ENCODE assay signal across 22 cellular contexts in genomic region chr2:207845202-207845864, GRCh38.
A peak's percentile ranks its signal among the peaks of the same experiment; 100 is the strongest.
DNase-seq lines count a peak whose midpoint lies in the region; ATAC-seq and TF ChIP-seq lines count a peak whose summit lies in the region.
"Had no signal": no experiment of that assay in that cellular context is flagged by ENCODE, and none has a peak within 500 bp of the region (broad histone marks: within the 10 kb centered on the region; RNA-seq: fewer than 3 reads in every experiment).

No MANE protein-coding gene starts in this region.

- no peak overlapping the region for H3K4me3 ChIP-seq in left lung
- H3K4me3 ChIP-seq: GM23248, spleen, tibial artery had no signal

- ATAC-seq in stimulated activated naive CD8-positive, alpha-beta T cell treated with anti-CD3 and anti-CD28 coated beads, Interleukin-15, Interleukin-2, amounts not matched to agents 100 U/mL and 50 U/mL, for 24 hours = no peak
- ATAC-seq in left lung (peak; percentile 36), GM19324 (IDR thresholded peaks at IDR 0.05; ENCODE audit: low FRiP score, unreplicated experiment) (no peak)

- H3K36me3 Mint-ChIP-seq in stimulated activated naive CD8-positive, alpha-beta T cell treated with anti-CD3 and anti-CD28 coated beads, Interleukin-15, Interleukin-2, amounts not matched to agents 100 ng/mL and 50 ng/mL, for 24 hours (ENCODE audit: low read depth) = peaks cover 5% of the 10 kb centered on the region

- H3K4me1 ChIP-seq in left lung = peaks cover 8 to 19% of the 10 kb centered on the region in 2 donors

- H3K4me3 Mint-ChIP-seq in stimulated activated naive CD8-positive, alpha-beta T cell treated with anti-CD3 and anti-CD28 coated beads, Interleukin-15, Interleukin-2, amounts not matched to agents 100 ng/mL and 50 ng/mL, for 24 hours = no peak overlapping the region
- H3K4me3 Mint-ChIP-seq: activated CD4-positive, alpha-beta memory T cell treated with anti-CD3 and anti-CD28 coated beads, Interleukin-2, amount 10 ng/mL, durations not matched to agents 7 days and 5 days had no signal

- peak overlapping the region; percentile 40 for H3K27ac Mint-ChIP-seq in stimulated activated naive CD8-positive, alpha-beta T cell treated with anti-CD3 and anti-CD28 coated beads, Interleukin-15, Interleukin-2, amounts not matched to agents 100 ng/mL and 50 ng/mL, for 24 hours
- H3K27ac Mint-ChIP-seq: activated CD4-positive, alpha-beta memory T cell treated with anti-CD3 and anti-CD28 coated beads, Interleukin-2, amount 10 ng/mL, durations not matched to agents 7 days and 5 days had no signal

- no peaks in the 10 kb centered on the region for H3K36me3 ChIP-seq in left lung
- H3K36me3 ChIP-seq: spleen, tibial artery had no signal

- intact Hi-C loops in left lung (cut with DNase I) = no loop called here

- H3K9me3 ChIP-seq in left lung = no peaks in the 10 kb centered on the region
- H3K9me3 ChIP-seq: spleen, tibial artery had no signal

- H3K4me1 Mint-ChIP-seq in stimulated activated naive CD8-positive, alpha-beta T cell treated with anti-CD3 and anti-CD28 coated beads, Interleukin-15, Interleukin-2, amounts not matched to agents 100 ng/mL and 50 ng/mL, for 24 hours (ENCODE audit: low read depth) = peaks cover 7% of the 10 kb centered on the region
- H3K4me1 Mint-ChIP-seq: activated CD4-positive, alpha-beta memory T cell treated with anti-CD3 and anti-CD28 coated beads, Interleukin-2, amount 10 ng/mL, durations not matched to agents 7 days and 5 days had no signal

- no peak for DNase-seq in stimulated activated naive CD8-positive, alpha-beta T cell treated with anti-CD3 and anti-CD28 coated beads, Interleukin-15, Interleukin-2, amounts not matched to agents 100 U/mL and 50 U/mL, for 24 hours
- DNase-seq in NCI-H748 treated with DMSO at 0.1 percent for 48 hours (lab: John Stamatoyannopoulos, UW) (peak; percentile 17), left lung (no peak), Kasumi-1 (lab: John Stamatoyannopoulos, UW) (no peak), LoVo (ENCODE audit: low spot score) (no peak), AG08395 (ENCODE audit: low spot score) (no peak)
- DNase-seq: activated CD4-positive, alpha-beta memory T cell treated with anti-CD3 and anti-CD28 coated beads, Interleukin-2, amount 10 ng/mL, durations not matched to agents 7 days and 5 days; activated gamma-delta T cell; activated T-cell treated with anti-CD3 and anti-CD28 coated beads for 4 hours; EL; GM23248; IMR-90; NCI-H187 treated with DMSO at 0.1 percent for 48 hours; occipital lobe; retina; spleen; stimulated activated CD4-positive, alpha-beta T cell treated with anti-CD3 and anti-CD28 coated beads, Interleukin-4, amount 100 ng/mL, for 1 hour; stimulated activated naive CD4-positive, alpha-beta T cell treated with Interleukin-2 at 50 U/mL for 16 hours; T1000; tibial artery had no signal

- H3K27me3 ChIP-seq in left lung = no peaks in the 10 kb centered on the region
- H3K27me3 ChIP-seq: spleen, tibial artery had no signal

- no peak overlapping the region for H3K27ac ChIP-seq in left lung
- H3K27ac ChIP-seq: GM23248, spleen, tibial artery had no signal

- no peak for TF ChIP-seq CTCF in left lung (IDR thresholded peaks at IDR 0.05)

- no peaks in the 10 kb centered on the region for H3K9me3 Mint-ChIP-seq in stimulated activated naive CD8-positive, alpha-beta T cell treated with anti-CD3 and anti-CD28 coated beads, Interleukin-15, Interleukin-2, amounts not matched to agents 100 ng/mL and 50 ng/mL, for 24 hours
- H3K9me3 Mint-ChIP-seq: activated CD4-positive, alpha-beta memory T cell treated with anti-CD3 and anti-CD28 coated beads, Interleukin-2, amount 10 ng/mL, durations not matched to agents 7 days and 5 days had no signal

- H3K27me3 Mint-ChIP-seq in stimulated activated naive CD8-positive, alpha-beta T cell treated with anti-CD3 and anti-CD28 coated beads, Interleukin-15, Interleukin-2, amounts not matched to agents 100 ng/mL and 50 ng/mL, for 24 hours = no peaks in the 10 kb centered on the region
- H3K27me3 Mint-ChIP-seq: activated CD4-positive, alpha-beta memory T cell treated with anti-CD3 and anti-CD28 coated beads, Interleukin-2, amount 10 ng/mL, durations not matched to agents 7 days and 5 days had no signal
